8 cellular contexts compared by ENCODE assay signal in the genomic region with DNA sequence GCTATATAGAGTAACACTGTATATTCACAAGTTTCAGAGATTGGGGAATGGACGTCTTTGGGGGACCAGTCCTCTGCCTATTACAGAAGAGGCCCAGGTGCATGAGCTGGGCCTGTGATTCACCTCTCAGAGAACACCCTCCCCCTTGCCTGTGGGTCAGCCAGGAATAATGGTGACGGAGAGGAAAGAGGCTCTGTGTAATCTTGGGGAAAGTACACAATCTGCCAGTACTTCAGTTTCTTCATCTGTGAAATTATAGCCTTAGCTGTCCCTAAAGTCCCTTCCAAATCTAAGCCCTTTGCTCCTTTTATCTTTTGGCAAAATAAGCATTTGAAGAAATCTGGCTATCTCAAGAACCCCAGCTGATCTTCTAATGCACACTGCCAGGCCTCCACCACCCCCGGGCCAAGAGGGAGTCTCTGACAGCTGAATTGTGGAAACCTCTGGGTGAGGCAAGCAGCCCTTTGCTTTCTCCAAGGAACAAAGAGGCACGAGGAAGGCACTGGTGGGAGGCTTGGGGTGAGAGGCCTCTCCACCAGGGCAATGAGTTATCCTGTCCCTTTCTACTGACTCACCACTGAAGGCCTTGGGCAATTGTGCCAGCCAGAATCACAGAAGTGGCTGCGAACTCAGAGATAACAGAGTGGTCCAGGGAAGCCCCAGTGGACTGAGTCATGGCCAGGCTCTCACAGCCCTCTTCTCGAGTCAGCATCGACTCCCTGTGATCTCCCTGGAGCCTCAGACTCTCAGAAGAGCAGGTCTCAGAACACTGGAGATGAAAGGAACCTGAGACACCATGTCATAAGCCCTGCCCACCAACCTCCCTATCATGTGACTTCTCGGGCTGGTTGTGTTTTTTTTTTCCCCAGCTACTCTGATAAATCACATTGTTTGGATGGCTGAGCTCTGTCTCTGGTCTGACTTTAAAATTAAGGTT. TPM values are rescaled to one million over a fixed set of nuclear protein-coding genes. Genes with fewer than 3 reads are reported as not detected.
A peak's percentile ranks its signal among the peaks of the same experiment; 100 is the strongest.
DNase-seq lines count a peak whose midpoint lies in the region; ATAC-seq and TF ChIP-seq lines count a peak whose summit lies in the region.

No MANE protein-coding gene starts in this region.

- H3K4me3 ChIP-seq in cardiac fibroblast (replicated peaks in 1 of 2; ENCODE audit: low read depth in 2 of 2, low read length in 2 of 2) (no peak overlapping the region), mesodermal cell (ENCODE audit: extremely low read depth, insufficient read depth, low read length, poor library complexity, severe bottlenecking) (no peak overlapping the region)

- 38 to 44% methylated on average over 4 of the region's 8 CpGs for WGBS in mesodermal cell (ENCODE audit: insufficient coverage in 2 of 2), 2 experiments

- H3K27ac ChIP-seq in VCaP = peak overlapping the region; percentile 23; the same call in 1 of the 2 replicates
- H3K27ac ChIP-seq in mesodermal cell (ENCODE audit: low read depth, low read length, severe bottlenecking) = peak overlapping the region; percentile 92

- no peaks in the 10 kb centered on the region for H3K9me3 ChIP-seq in mesodermal cell (ENCODE audit: control insufficient read depth, low read length)

- no peaks in the 10 kb centered on the region for H3K9me3 Mint-ChIP-seq in stimulated activated memory B cell treated with anti-CD40 and anti-IgM and Interleukin-4, amounts not matched to agents 10 μg/mL and 1 μg/mL and 100 μg/mL, for 72 hours

- peak; percentile 60 for ATAC-seq in GM18511 (IDR thresholded peaks at IDR 0.05; ENCODE audit: unreplicated experiment)
- peak; percentile 65 for ATAC-seq in stimulated activated memory B cell treated with anti-CD40 and anti-IgM and Interleukin-4, amounts not matched to agents 10 μg/mL and 1 μg/mL and 100 μg/mL, for 72 hours

- no peaks in the 10 kb centered on the region for H3K27me3 Mint-ChIP-seq in stimulated activated memory B cell treated with anti-CD40 and anti-IgM and Interleukin-4, amounts not matched to agents 10 μg/mL and 1 μg/mL and 100 μg/mL, for 72 hours

- H3K4me1 Mint-ChIP-seq in stimulated activated memory B cell treated with anti-CD40 and anti-IgM and Interleukin-4, amounts not matched to agents 10 μg/mL and 1 μg/mL and 100 μg/mL, for 72 hours = peaks cover 34% of the 10 kb centered on the region

- no peaks in the 10 kb centered on the region for H3K36me3 ChIP-seq in mesodermal cell (ENCODE audit: control insufficient read depth, insufficient read depth, low read length)

- H3K27ac Mint-ChIP-seq in stimulated activated memory B cell treated with anti-CD40 and anti-IgM and Interleukin-4, amounts not matched to agents 10 μg/mL and 1 μg/mL and 100 μg/mL, for 72 hours = peak overlapping the region; percentile 79

- no peak overlapping the region for H3K4me3 Mint-ChIP-seq in stimulated activated memory B cell treated with anti-CD40 and anti-IgM and Interleukin-4, amounts not matched to agents 10 μg/mL and 1 μg/mL and 100 μg/mL, for 72 hours

- TF ChIP-seq CTCF in VCaP (conservative IDR thresholded peaks at IDR 0.05) (no peak), cardiac fibroblast (IDR thresholded peaks at IDR 0.05; ENCODE audit: low read depth, low read length) (no peak)

- peaks cover 63% of the 10 kb centered on the region for H3K4me1 ChIP-seq in mesodermal cell (ENCODE audit: control insufficient read depth, insufficient read depth, low read length, poor library complexity, severe bottlenecking)

- H3K36me3 Mint-ChIP-seq in stimulated activated memory B cell treated with anti-CD40 and anti-IgM and Interleukin-4, amounts not matched to agents 10 μg/mL and 1 μg/mL and 100 μg/mL, for 72 hours = no peaks in the 10 kb centered on the region

- DNase-seq in HS-27A (ENCODE audit: low read depth) (peak; percentile 76), cardiac fibroblast (ENCODE audit: low read depth in 2 of 2) (peak; percentile 93 to 94), inferior parietal cortex (ENCODE audit: extremely low spot score) (no peak), putamen (ENCODE audit: low spot score) (no peak)

RNA-seq across cellular contexts. Expression of gene CCNL1, which starts 31.8 kb away (rescaled TPM):
- 71.1 TPM for polyA plus RNA-seq in mesodermal cell (2013, experiment 1 of 2)
- 69.7 TPM for polyA plus RNA-seq in mesodermal cell (2013, experiment 2 of 2)

Comparison
In these comparisons a context has a peak if more than half of its experiments do, and no peak if none do; other contexts are left out.
1. DNase-seq: peak in HS-27A (single experiment) and cardiac fibroblast (2 of 2); none in inferior parietal cortex (single experiment) and putamen (single experiment).